12 cellular contexts compared by ENCODE assay signal in the genomic region with DNA sequence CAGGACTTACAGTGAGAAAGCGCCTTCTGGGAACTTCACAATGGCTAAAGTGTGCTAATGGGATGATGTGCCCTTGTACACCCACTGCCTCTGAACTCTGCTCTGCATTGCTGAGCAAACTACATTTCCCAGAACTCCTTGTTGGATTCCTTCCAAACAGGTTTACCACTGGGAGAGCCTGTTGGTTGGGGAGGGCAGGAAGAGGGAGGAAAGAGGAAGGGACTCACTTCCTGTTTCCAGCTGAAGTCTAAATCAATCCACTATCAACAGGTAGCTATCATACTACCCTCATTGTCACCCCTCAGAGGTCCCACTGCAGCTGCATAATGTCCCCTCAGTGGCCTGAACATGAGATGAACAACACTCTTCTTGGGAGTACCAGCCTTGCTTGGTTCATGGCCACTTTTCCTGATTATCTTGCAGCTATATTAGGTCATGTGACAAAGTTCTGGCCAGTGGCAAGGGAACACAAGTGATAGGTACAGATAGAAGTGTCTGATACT. TPM values are rescaled to one million over a fixed set of nuclear protein-coding genes. Genes with fewer than 3 reads are reported as not detected.
DNase-seq lines count a peak whose midpoint lies in the region; ATAC-seq and TF ChIP-seq lines count a peak whose summit lies in the region.
"Had no signal": no experiment of that assay in that cellular context is flagged by ENCODE, and none has a peak within 500 bp of the region (broad histone marks: within the 10 kb centered on the region; RNA-seq: fewer than 3 reads in every experiment).

No MANE protein-coding gene starts in this region.

- H3K14ac ChIP-seq in H9 (ENCODE audit: insufficient read depth, low read length) (no peak overlapping the region), neuronal stem cell (ENCODE audit: low read length) (no peak overlapping the region)

- H3K79me1 ChIP-seq in H9 (ENCODE audit: insufficient read depth, low read depth, low read length, poor library complexity, severe bottlenecking) (no peaks in the 10 kb centered on the region), neuronal stem cell (ENCODE audit: low read depth, low read length) (no peaks in the 10 kb centered on the region)

- H2AK5ac ChIP-seq in H9 (ENCODE audit: insufficient read length, low read length) (no peak overlapping the region), neuronal stem cell (ENCODE audit: low read depth, low read length) (no peak overlapping the region)

- H2AFZ ChIP-seq in H9 (ENCODE audit: low read length) (peak overlapping the region; percentile 27), PC-3 (ENCODE audit: low read length) (peak overlapping the region; percentile 75), neuronal stem cell (ENCODE audit: low read length) (no peak overlapping the region)

- no peak overlapping the region for H3K56ac ChIP-seq in H9 (ENCODE audit: insufficient read length, low read depth, low read length)

- H3K4me2 ChIP-seq in H9 (ENCODE audit: insufficient read depth, insufficient read length, low read length) (no peak overlapping the region), PC-3 (ENCODE audit: low read length) (0 out of 2 replicates have a peak overlapping the region, but pooled peaks have one; percentile 12), neuronal stem cell (ENCODE audit: insufficient read depth, low read length, poor library complexity, severe bottlenecking) (no peak overlapping the region)

- H3T11ph ChIP-seq in H9 (ENCODE audit: low read length): no peak overlapping the region

- no peak for TF ChIP-seq CTCF in H9 (conservative IDR thresholded peaks at IDR 0.05)
- no peak for TF ChIP-seq CTCF in PC-3 (conservative IDR thresholded peaks at IDR 0.05; ENCODE audit: low read depth, low read length)

- H3K9me3 Mint-ChIP-seq in H9: no peaks in the 10 kb centered on the region
- H3K9me3 Mint-ChIP-seq in stimulated activated naive B cell treated with anti-CD40 and anti-IgM and Interleukin-4, amounts not matched to agents 10 μg/mL and 1 μg/mL and 100 μg/mL, for 72 hours: no peaks in the 10 kb centered on the region

- H2BK20ac ChIP-seq in H9 (ENCODE audit: low read depth, low read length, poor library complexity, severe bottlenecking): no peak overlapping the region

- no CpG with 5 or more reads among the region's 1 CpG for WGBS in H9 (ENCODE audit: extremely low coverage, insufficient read length, low lambda C conversion rate)
- WGBS in neuronal stem cell (ENCODE audit: extremely low coverage in 2 of 2, insufficient read length in 2 of 2, insufficient replicate concordance in 1 of 2), 2 donors: no CpG with 5 or more reads among the region's 1 CpG

- no TSS peak for BruUV-seq in PC-3 (replicated peaks; lab: Mats Ljungman, UMichigan)

- H2BK5ac ChIP-seq in H9 (ENCODE audit: insufficient read length, low read length): no peak overlapping the region
- no peak overlapping the region for H2BK5ac ChIP-seq in neuronal stem cell (ENCODE audit: low read length)

- H3K79me2 ChIP-seq in H9 (ENCODE audit: insufficient read depth, low read length) (no peaks in the 10 kb centered on the region), PC-3 (ENCODE audit: low read length) (no peaks in the 10 kb centered on the region)

- H4K20me1 ChIP-seq in H9 (ENCODE audit: control insufficient read depth, insufficient read depth, insufficient read length): no peaks in the 10 kb centered on the region
- no peaks in the 10 kb centered on the region for H4K20me1 ChIP-seq in PC-3 (ENCODE audit: low read length)

- H3K4me3 Mint-ChIP-seq in H9: no peak overlapping the region
- no peak overlapping the region for H3K4me3 Mint-ChIP-seq in stimulated activated naive B cell treated with anti-CD40 and anti-IgM and Interleukin-4, amounts not matched to agents 10 μg/mL and 1 μg/mL and 100 μg/mL, for 72 hours

- H4K91ac ChIP-seq in H9 (ENCODE audit: insufficient read length, low read depth, low read length): no peak overlapping the region
- no peak overlapping the region for H4K91ac ChIP-seq in neuronal stem cell (ENCODE audit: low read depth, low read length, poor library complexity)

- H3K4me1 Mint-ChIP-seq in H9: peaks cover 32 to 51% of the 10 kb centered on the region in 2 experiments
- no peaks in the 10 kb centered on the region for H3K4me1 Mint-ChIP-seq in stimulated activated naive B cell treated with anti-CD40 and anti-IgM and Interleukin-4, amounts not matched to agents 10 μg/mL and 1 μg/mL and 100 μg/mL, for 72 hours

- H3K23ac ChIP-seq in H9 (ENCODE audit: insufficient read length, low read depth, low read length): no peak overlapping the region
- no peak overlapping the region for H3K23ac ChIP-seq in neuronal stem cell (ENCODE audit: low read depth, low read length, poor library complexity)

- no peak overlapping the region for H2BK15ac ChIP-seq in H9 (ENCODE audit: low read depth, low read length)
- no peak overlapping the region for H2BK15ac ChIP-seq in neuronal stem cell (ENCODE audit: low read length)

- no peaks in the 10 kb centered on the region for H3K4me1 ChIP-seq in H9 (ENCODE audit: insufficient read depth, low read length)
- peaks cover 6% of the 10 kb centered on the region; the same call in 1 of the 2 replicates for H3K4me1 ChIP-seq in PC-3 (ENCODE audit: insufficient read depth, low read length)
- H3K4me1 ChIP-seq in neuronal stem cell (ENCODE audit: control insufficient read depth in 2 of 2, insufficient read depth in 1 of 2, low read depth in 1 of 2, low read length in 2 of 2): peaks cover 11 to 19% of the 10 kb centered on the region in 2 donors
- H3K4me1 ChIP-seq: body of pancreas, esophagus squamous epithelium had no signal

- no peaks in the 10 kb centered on the region for H3K9me2 ChIP-seq in PC-3 (replicated peaks; ENCODE audit: low read length)

- ATAC-seq in PC-3 (peak; percentile 44; the same call in 1 of the 2 replicates), esophagus mucosa (peak; percentile 38), sciatic nerve (no peak), HG02588 (IDR thresholded peaks at IDR 0.05; ENCODE audit: unreplicated experiment) (no peak)
- no peak for ATAC-seq in stimulated activated naive B cell treated with anti-CD40 and anti-IgM and Interleukin-4, amounts not matched to agents 10 μg/mL and 1 μg/mL and 100 μg/mL, for 72 hours (replicated peaks)
- ATAC-seq: body of pancreas had no signal

- H3K9me3 ChIP-seq in H9 (ENCODE audit: control insufficient read depth, low read depth, low read length): no peaks in the 10 kb centered on the region
- H3K9me3 ChIP-seq in PC-3 (ENCODE audit: low read length): no peaks in the 10 kb centered on the region
- H3K9me3 ChIP-seq in neuronal stem cell (replicated peaks in 1 of 2; ENCODE audit: control insufficient read depth in 2 of 2, insufficient read depth in 1 of 2, low read depth in 1 of 2, low read length in 2 of 2): peaks cover 0 to 2% of the 10 kb centered on the region in 2 donors
- H3K9me3 ChIP-seq: body of pancreas, esophagus squamous epithelium had no signal

- H3K9ac ChIP-seq in H9 (ENCODE audit: extremely low read depth, insufficient read length, low read length) (no peak overlapping the region), PC-3 (ENCODE audit: low read length) (no peak overlapping the region), neuronal stem cell (ENCODE audit: low read depth, low read length, poor library complexity) (no peak overlapping the region)

- peak overlapping the region; percentile 19 for H4K5ac ChIP-seq in H9 (ENCODE audit: insufficient read length, low read depth, low read length)

- H3K36me3 Mint-ChIP-seq in H9 (ENCODE audit: insufficient read depth in 1 of 3, low read depth in 3 of 3): peaks cover 0 to 13% (median 5%) of the 10 kb centered on the region in 3 experiments; a peak in 6 of 7 replicates
- H3K36me3 Mint-ChIP-seq in stimulated activated naive B cell treated with anti-CD40 and anti-IgM and Interleukin-4, amounts not matched to agents 10 μg/mL and 1 μg/mL and 100 μg/mL, for 72 hours: peaks cover 4 to 8% of the 10 kb centered on the region in 2 donors

- H4K8ac ChIP-seq in H9 (replicated peaks; ENCODE audit: insufficient read length, low read depth, low read length) (no peak overlapping the region), neuronal stem cell (ENCODE audit: low read depth, low read length) (no peak overlapping the region)

- H2BK120ac ChIP-seq in H9 (ENCODE audit: low read depth, low read length, poor library complexity, severe bottlenecking): no peak overlapping the region
- no peak overlapping the region for H2BK120ac ChIP-seq in neuronal stem cell (ENCODE audit: low read depth, low read length)

- H3K27me3 ChIP-seq in H9 (ENCODE audit: insufficient read depth, low read length) (no peaks in the 10 kb centered on the region), PC-3 (ENCODE audit: low read length) (no peaks in the 10 kb centered on the region), neuronal stem cell (ENCODE audit: control insufficient read depth in 3 of 3, insufficient read depth in 3 of 3, low read depth in 1 of 3, low read length in 3 of 3) (no peaks in the 10 kb centered on the region)
- H3K27me3 ChIP-seq: body of pancreas, esophagus squamous epithelium had no signal

- POLR2A ChIA-PET in PC-3 (lab: Charles Lee; ENCODE audit: unreplicated experiment): no interaction called here

- H3K4ac ChIP-seq in H9 (ENCODE audit: low read depth, low read length) (no peak overlapping the region), neuronal stem cell (ENCODE audit: low read length) (no peak overlapping the region)

- H3K27me3 Mint-ChIP-seq in H9 (ENCODE audit: low read depth): peaks cover 3% of the 10 kb centered on the region; the same call in 1 of the 2 replicates
- H3K27me3 Mint-ChIP-seq in stimulated activated naive B cell treated with anti-CD40 and anti-IgM and Interleukin-4, amounts not matched to agents 10 μg/mL and 1 μg/mL and 100 μg/mL, for 72 hours: no peaks in the 10 kb centered on the region

- no peak overlapping the region; a peak in 1 of 7 replicates for H3K27ac Mint-ChIP-seq in H9
- H3K27ac Mint-ChIP-seq in stimulated activated naive B cell treated with anti-CD40 and anti-IgM and Interleukin-4, amounts not matched to agents 10 μg/mL and 1 μg/mL and 100 μg/mL, for 72 hours: no peak overlapping the region

- H3K18ac ChIP-seq in H9 (ENCODE audit: insufficient read length, low read depth, low read length): no peak overlapping the region
- no peak overlapping the region for H3K18ac ChIP-seq in neuronal stem cell (ENCODE audit: low read length)

- H2BK12ac ChIP-seq in H9 (ENCODE audit: insufficient read length, low read depth, low read length) (no peak overlapping the region), neuronal stem cell (ENCODE audit: low read length) (no peak overlapping the region)

- H3K4me3 ChIP-seq in PC-3 (ENCODE audit: low read length): no peak overlapping the region
- H3K4me3 ChIP-seq in neuronal stem cell (ENCODE audit: low read length in 2 of 2): no peak overlapping the region
- H3K4me3 ChIP-seq: body of pancreas, esophagus squamous epithelium had no signal

- DNase-seq in COLO829 (ENCODE audit: low spot score) (peak; percentile 15), H9 (no peak), PC-3 (peak; percentile 82), neuronal stem cell (ENCODE audit: low spot score) (no peak), sciatic nerve (ENCODE audit: low spot score) (no peak)
- no peak for DNase-seq in stimulated activated naive B cell treated with anti-CD40 and anti-IgM and Interleukin-4, amounts not matched to agents 10 μg/mL and 1 μg/mL and 100 μg/mL, for 72 hours
- DNase-seq: body of pancreas, esophagus squamous epithelium, posterior cingulate gyrus, T-helper 9 cell had no signal

- intact Hi-C loops in PC-3 (cut with micrococcal nuclease): no loop called here
- intact Hi-C loops in sciatic nerve (cut with DNase I): no loop called here

- no peaks in the 10 kb centered on the region for H3F3A ChIP-seq in PC-3 (ENCODE audit: low read length, unreplicated experiment)

- no peaks in the 10 kb centered on the region for H3K23me2 ChIP-seq in H9 (ENCODE audit: insufficient read length, low read depth, low read length, poor library complexity, severe bottlenecking)

- no peaks in the 10 kb centered on the region for H3K36me3 ChIP-seq in PC-3 (ENCODE audit: low read depth, low read length)
- H3K36me3 ChIP-seq in neuronal stem cell (replicated peaks in 1 of 2; ENCODE audit: control insufficient read depth in 2 of 2, insufficient read depth in 2 of 2, low read length in 2 of 2): no peaks in the 10 kb centered on the region
- H3K36me3 ChIP-seq: esophagus squamous epithelium had no signal

- CTCF ChIA-PET in PC-3 (lab: Charles Lee): interaction anchor here (0.6 kb wide), 1 partner anchor 189 kb away, joined by 3 read pairs; no protein-coding TSS in a partner anchor

- H3K27ac ChIP-seq in H9 (ENCODE audit: insufficient read length, low read depth, low read length): no peak overlapping the region
- H3K27ac ChIP-seq in PC-3 (ENCODE audit: low read length): no peak overlapping the region
- no peak overlapping the region for H3K27ac ChIP-seq in neuronal stem cell (replicated peaks; ENCODE audit: low read length)
- H3K27ac ChIP-seq: body of pancreas, esophagus squamous epithelium had no signal

RNA-seq across cellular contexts. Expression of a gene that starts 58.2 kb away (rescaled TPM):
- total RNA-seq in H9 (2021) (7.8 and 8.1 TPM in 2 replicates), PC-3 (2014; rRNA removed) (0.04 and 0.12 TPM in 2 replicates), esophagus mucosa (not detected), sciatic nerve (75.4 TPM)
- polyA plus RNA-seq in neuronal stem cell (2013, experiment 1 of 2): 7.9 TPM
- polyA plus RNA-seq in neuronal stem cell (2013, experiment 2 of 2): 7.8 TPM

Comparison
In these comparisons a context has a peak if more than half of its experiments do, and no peak if none do; other contexts are left out.
1. DNase-seq: peak in COLO829 (single experiment) and PC-3 (single experiment); none in H9 (single experiment), stimulated activated naive B cell treated with anti-CD40 and anti-IgM and Interleukin-4, amounts not matched to agents 10 μg/mL and 1 μg/mL and 100 μg/mL, for 72 hours (single experiment), neuronal stem cell (single experiment) and sciatic nerve (single experiment).
2. ATAC-seq: peak in PC-3 (single experiment) and esophagus mucosa (single experiment); none in stimulated activated naive B cell treated with anti-CD40 and anti-IgM and Interleukin-4, amounts not matched to agents 10 μg/mL and 1 μg/mL and 100 μg/mL, for 72 hours (0 of 2), sciatic nerve (single experiment) and HG02588 (single experiment).